Comparison of ENCODE assay signal across 11 cellular contexts in the genomic region with DNA sequence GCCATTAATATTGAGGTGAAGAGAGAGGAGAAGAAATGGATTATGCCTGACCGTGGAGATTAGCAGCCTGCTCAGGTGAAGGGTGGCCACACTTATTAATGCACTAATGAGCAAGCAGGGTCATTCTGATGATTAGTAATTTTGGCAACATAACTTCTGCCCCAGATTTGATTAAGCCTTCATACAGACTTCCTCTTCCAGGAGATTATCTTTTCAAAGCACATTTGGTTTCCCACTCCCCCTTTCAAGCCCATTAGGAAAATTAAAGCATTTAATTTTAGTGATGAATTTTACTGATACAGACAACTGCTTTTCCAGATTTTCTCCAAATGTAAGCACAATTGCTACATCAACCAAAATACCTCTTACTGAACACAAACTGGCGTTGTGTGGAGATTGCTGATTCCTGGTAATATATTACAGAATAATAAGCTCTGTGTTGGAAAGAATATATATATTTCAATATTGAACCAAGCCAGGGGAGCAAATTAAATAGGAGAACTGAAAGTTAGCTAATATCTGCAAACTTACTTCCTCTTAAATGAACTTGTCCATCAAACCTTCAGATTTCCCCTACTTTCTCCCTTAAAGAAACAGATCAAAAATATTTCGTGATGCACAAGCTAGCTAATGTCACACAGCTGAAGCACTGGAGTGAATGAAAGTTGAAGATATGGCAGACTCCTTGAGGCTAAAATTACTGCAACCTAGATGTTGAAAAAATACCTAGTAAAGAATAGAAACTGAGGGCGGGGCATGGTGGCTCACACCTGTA.
DNase-seq lines count a peak whose midpoint lies in the region; ATAC-seq and TF ChIP-seq lines count a peak whose summit lies in the region.
"Had no signal": no experiment of that assay in that cellular context is flagged by ENCODE, and none has a peak within 500 bp of the region (broad histone marks: within the 10 kb centered on the region; RNA-seq: fewer than 3 reads in every experiment).

No MANE protein-coding gene starts in this region.

- H3K9ac ChIP-seq in SK-N-SH, result no peak overlapping the region
- H3K9ac ChIP-seq in smooth muscle cell (ENCODE audit: low read depth), result no peak overlapping the region

- no peaks in the 10 kb centered on the region for H3K9me2 ChIP-seq in SK-N-SH

- H3K9me3 ChIP-seq in SK-N-SH, result no peaks in the 10 kb centered on the region
- no peaks in the 10 kb centered on the region for H3K9me3 ChIP-seq in smooth muscle cell (replicated peaks; ENCODE audit: low read depth)
- H3K9me3 ChIP-seq in prostate gland, result no peaks in the 10 kb centered on the region

- peaks cover 65% of the 10 kb centered on the region for H3K4me1 Mint-ChIP-seq in activated CD4-positive, alpha-beta T cell treated with anti-CD3 and anti-CD28 coated beads, Interleukin-2, amount 10 ng/mL, durations not matched to agents 7 days and 5 days

- H3K79me2 ChIP-seq in SK-N-SH (ENCODE audit: insufficient read depth) (no peaks in the 10 kb centered on the region), smooth muscle cell (ENCODE audit: low read depth) (peaks cover 3% of the 10 kb centered on the region)

- no peaks in the 10 kb centered on the region for H3K27me3 ChIP-seq in SK-N-SH (ENCODE audit: insufficient read depth)
- no peaks in the 10 kb centered on the region for H3K27me3 ChIP-seq in smooth muscle cell (ENCODE audit: low read depth)
- no peaks in the 10 kb centered on the region for H3K27me3 ChIP-seq in prostate gland (replicated peaks; ENCODE audit: insufficient read depth)

- no peak overlapping the region for H3K4me3 Mint-ChIP-seq in activated CD4-positive, alpha-beta T cell treated with anti-CD3 and anti-CD28 coated beads, Interleukin-2, amount 10 ng/mL, durations not matched to agents 7 days and 5 days

- H3K4me1 ChIP-seq in SK-N-SH (ENCODE audit: control insufficient read depth in 1 of 2, insufficient read depth in 2 of 2, low read depth in 1 of 2, low read length in 1 of 2) (peaks cover 0 to 41% of the 10 kb centered on the region in 2 experiments; a peak in 2 of 4 replicates), smooth muscle cell (ENCODE audit: low read depth) (no peaks in the 10 kb centered on the region), prostate gland (replicated peaks) (no peaks in the 10 kb centered on the region)

- H3K27ac Mint-ChIP-seq in activated CD4-positive, alpha-beta T cell treated with anti-CD3 and anti-CD28 coated beads, Interleukin-2, amount 10 ng/mL, durations not matched to agents 7 days and 5 days, result no peak overlapping the region

- TF ChIP-seq CTCF in SK-N-SH (IDR thresholded peaks at IDR 0.05) (no peak), smooth muscle cell (IDR thresholded peaks at IDR 0.05; ENCODE audit: borderline replicate concordance, insufficient read depth, poor library complexity, severe bottlenecking) (no peak), prostate gland (IDR thresholded peaks at IDR 0.05) (no peak)

- peak in 1 of 2 experiments; percentile 71; a peak in 2 of 4 replicates for TF ChIP-seq EP300 in SK-N-SH (IDR thresholded peaks at IDR 0.05; ENCODE audit: borderline replicate concordance in 1 of 2, low read depth in 1 of 2, low read length in 1 of 2)

- H3F3A ChIP-seq in SK-N-SH (replicated peaks; ENCODE audit: insufficient read depth) (no peaks in the 10 kb centered on the region), smooth muscle cell (ENCODE audit: low read depth) (no peaks in the 10 kb centered on the region)

- H3K36me3 ChIP-seq in SK-N-SH (replicated peaks in 1 of 2; ENCODE audit: control insufficient read depth in 1 of 2, insufficient read depth in 2 of 2, low read length in 1 of 2) (no peaks in the 10 kb centered on the region), smooth muscle cell (ENCODE audit: low read depth) (no peaks in the 10 kb centered on the region), prostate gland (no peaks in the 10 kb centered on the region)

- TF ChIP-seq RAD21 in SK-N-SH (IDR thresholded peaks at IDR 0.05; ENCODE audit: low read length), result no peak

- H3K27me3 Mint-ChIP-seq in activated CD4-positive, alpha-beta T cell treated with anti-CD3 and anti-CD28 coated beads, Interleukin-2, amount 10 ng/mL, durations not matched to agents 7 days and 5 days, result no peaks in the 10 kb centered on the region

- H4K20me1 ChIP-seq in SK-N-SH (ENCODE audit: insufficient read depth) (no peaks in the 10 kb centered on the region), smooth muscle cell (ENCODE audit: low read depth) (peaks cover 71% of the 10 kb centered on the region)

- H3K4me2 ChIP-seq in SK-N-SH, result no peak overlapping the region
- peak overlapping the region; percentile 14 for H3K4me2 ChIP-seq in smooth muscle cell

- H3K36me3 Mint-ChIP-seq in activated CD4-positive, alpha-beta T cell treated with anti-CD3 and anti-CD28 coated beads, Interleukin-2, amount 10 ng/mL, durations not matched to agents 7 days and 5 days (ENCODE audit: low read depth), result peaks cover 16% of the 10 kb centered on the region

- intact Hi-C loops in prostate gland (cut with DNase I), result no loop called here

- 26% methylated on average over 4 of the region's 4 CpGs for WGBS in SK-N-SH (ENCODE audit: low lambda C conversion rate)
- WGBS in smooth muscle cell (ENCODE audit: low lambda C conversion rate), result 60% methylated on average over 4 of the region's 4 CpGs
- WGBS in prostate gland, result 63% methylated on average over 4 of the region's 4 CpGs

- H2AFZ ChIP-seq in SK-N-SH (ENCODE audit: low read depth), result no peak overlapping the region
- H2AFZ ChIP-seq in smooth muscle cell (ENCODE audit: low read depth), result no peak overlapping the region

- POLR2A ChIA-PET in activated CD4-positive, alpha-beta T cell treated with anti-CD3 and anti-CD28 coated beads, Interleukin-2, amount 10 ng/mL, durations not matched to agents 7 days and 5 days (lab: Charles Lee), result no interaction called here
- POLR2A ChIA-PET in SK-N-SH (lab: Yijun Ruan, JAX), result no interaction called here

- H3K27ac ChIP-seq in SK-N-SH (ENCODE audit: low read depth in 2 of 2, low read length in 1 of 2), result peak overlapping the region in 1 of 2 experiments; percentile 94; a peak in 2 of 4 replicates
- peak overlapping the region; percentile 39 for H3K27ac ChIP-seq in smooth muscle cell (ENCODE audit: low read depth)
- no peak overlapping the region for H3K27ac ChIP-seq in prostate gland

- peak; percentile 3 for DNase-seq in activated CD4-positive, alpha-beta T cell treated with anti-CD3 and anti-CD28 coated beads, Interleukin-2, amount 10 ng/mL, durations not matched to agents 7 days and 5 days
- no peak for DNase-seq in activated CD4-positive, alpha-beta T cell treated with anti-CD3 and anti-CD28 coated beads for 48 hours
- DNase-seq in SK-N-SH, result peak; percentile 63
- DNase-seq in smooth muscle cell (lab: John Stamatoyannopoulos, UW; ENCODE audit: unreplicated experiment), result no peak
- no peak for DNase-seq in prostate gland (ENCODE audit: low spot score)
- no peak for DNase-seq in T-helper 2 cell
- no peak for DNase-seq in putamen (ENCODE audit: low spot score)
- DNase-seq: cerebellar nuclear complex, HCEC 1CT, NCI-H1105 had no signal

- CTCF ChIA-PET in activated CD4-positive, alpha-beta T cell treated with anti-CD3 and anti-CD28 coated beads, Interleukin-2, amount 10 ng/mL, durations not matched to agents 7 days and 5 days (lab: Charles Lee), result interaction anchor here (0.7 to 2.0 kb wide), 6 partner anchors 9 to 24 kb away, joined by 3 to 5 read pairs (median 4); no protein-coding TSS in a partner anchor
- CTCF ChIA-PET in SK-N-SH (lab: Yijun Ruan, JAX), result interaction anchor here (0.6 to 4.0 kb wide), 7 partner anchors 8 to 369 kb away, joined by 3 to 24 read pairs (median 4); no protein-coding TSS in a partner anchor

- TF ChIP-seq POLR2A in prostate gland (IDR thresholded peaks at IDR 0.05), result no peak

- H3K9me3 Mint-ChIP-seq in activated CD4-positive, alpha-beta T cell treated with anti-CD3 and anti-CD28 coated beads, Interleukin-2, amount 10 ng/mL, durations not matched to agents 7 days and 5 days, result no peaks in the 10 kb centered on the region

- H3K4me3 ChIP-seq in SK-N-SH (ENCODE audit: low read depth in 2 of 2, low read length in 1 of 2) (no peak overlapping the region), smooth muscle cell (no peak overlapping the region), prostate gland (no peak overlapping the region)

- ATAC-seq in HG02870 (IDR thresholded peaks at IDR 0.05; ENCODE audit: unreplicated experiment), result peak; percentile 36

TF ChIP-seq in SK-N-SH, 30 proteins besides CTCF, POLR2A, EP300 and RAD21 (continues in another document):
- peak; percentile 86 for TF ChIP-seq GATA2 (CRISPR knock-in tag; IDR thresholded peaks at IDR 0.05)
- TF ChIP-seq NFIC (IDR thresholded peaks at IDR 0.05; ENCODE audit: borderline replicate concordance), result no peak
- TF ChIP-seq, protein P1, sequence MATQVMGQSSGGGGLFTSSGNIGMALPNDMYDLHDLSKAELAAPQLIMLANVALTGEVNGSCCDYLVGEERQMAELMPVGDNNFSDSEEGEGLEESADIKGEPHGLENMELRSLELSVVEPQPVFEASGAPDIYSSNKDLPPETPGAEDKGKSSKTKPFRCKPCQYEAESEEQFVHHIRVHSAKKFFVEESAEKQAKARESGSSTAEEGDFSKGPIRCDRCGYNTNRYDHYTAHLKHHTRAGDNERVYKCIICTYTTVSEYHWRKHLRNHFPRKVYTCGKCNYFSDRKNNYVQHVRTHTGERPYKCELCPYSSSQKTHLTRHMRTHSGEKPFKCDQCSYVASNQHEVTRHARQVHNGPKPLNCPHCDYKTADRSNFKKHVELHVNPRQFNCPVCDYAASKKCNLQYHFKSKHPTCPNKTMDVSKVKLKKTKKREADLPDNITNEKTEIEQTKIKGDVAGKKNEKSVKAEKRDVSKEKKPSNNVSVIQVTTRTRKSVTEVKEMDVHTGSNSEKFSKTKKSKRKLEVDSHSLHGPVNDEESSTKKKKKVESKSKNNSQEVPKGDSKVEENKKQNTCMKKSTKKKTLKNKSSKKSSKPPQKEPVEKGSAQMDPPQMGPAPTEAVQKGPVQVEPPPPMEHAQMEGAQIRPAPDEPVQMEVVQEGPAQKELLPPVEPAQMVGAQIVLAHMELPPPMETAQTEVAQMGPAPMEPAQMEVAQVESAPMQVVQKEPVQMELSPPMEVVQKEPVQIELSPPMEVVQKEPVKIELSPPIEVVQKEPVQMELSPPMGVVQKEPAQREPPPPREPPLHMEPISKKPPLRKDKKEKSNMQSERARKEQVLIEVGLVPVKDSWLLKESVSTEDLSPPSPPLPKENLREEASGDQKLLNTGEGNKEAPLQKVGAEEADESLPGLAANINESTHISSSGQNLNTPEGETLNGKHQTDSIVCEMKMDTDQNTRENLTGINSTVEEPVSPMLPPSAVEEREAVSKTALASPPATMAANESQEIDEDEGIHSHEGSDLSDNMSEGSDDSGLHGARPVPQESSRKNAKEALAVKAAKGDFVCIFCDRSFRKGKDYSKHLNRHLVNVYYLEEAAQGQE (IDR thresholded peaks at IDR 0.05; ENCODE audit: low read depth, low read length), result no peak
- TF ChIP-seq FOSL2 (IDR thresholded peaks at IDR 0.05; ENCODE audit: borderline replicate concordance, low read depth), result no peak
- no peak for TF ChIP-seq MXI1 (IDR thresholded peaks at IDR 0.05; ENCODE audit: low read depth, low read length)
- no peak for TF ChIP-seq RXRA (IDR thresholded peaks at IDR 0.05; ENCODE audit: borderline replicate concordance, low read depth)
- TF ChIP-seq CHD2 (IDR thresholded peaks at IDR 0.05; ENCODE audit: low read length, partially characterized antibody), result peak; percentile 52
- TF ChIP-seq TEAD4 (IDR thresholded peaks at IDR 0.05; ENCODE audit: borderline replicate concordance, insufficient read depth), result no peak

Comparison
In these comparisons a context has a peak if more than half of its experiments do, and no peak if none do; other contexts are left out.
1. DNase-seq: peak in activated CD4-positive, alpha-beta T cell treated with anti-CD3 and anti-CD28 coated beads, Interleukin-2, amount 10 ng/mL, durations not matched to agents 7 days and 5 days (single experiment) and SK-N-SH (single experiment); none in activated CD4-positive, alpha-beta T cell treated with anti-CD3 and anti-CD28 coated beads for 48 hours (single experiment), smooth muscle cell (single experiment), prostate gland (single experiment), T-helper 2 cell (0 of 5) and putamen (single experiment).